In the genomic region with DNA sequence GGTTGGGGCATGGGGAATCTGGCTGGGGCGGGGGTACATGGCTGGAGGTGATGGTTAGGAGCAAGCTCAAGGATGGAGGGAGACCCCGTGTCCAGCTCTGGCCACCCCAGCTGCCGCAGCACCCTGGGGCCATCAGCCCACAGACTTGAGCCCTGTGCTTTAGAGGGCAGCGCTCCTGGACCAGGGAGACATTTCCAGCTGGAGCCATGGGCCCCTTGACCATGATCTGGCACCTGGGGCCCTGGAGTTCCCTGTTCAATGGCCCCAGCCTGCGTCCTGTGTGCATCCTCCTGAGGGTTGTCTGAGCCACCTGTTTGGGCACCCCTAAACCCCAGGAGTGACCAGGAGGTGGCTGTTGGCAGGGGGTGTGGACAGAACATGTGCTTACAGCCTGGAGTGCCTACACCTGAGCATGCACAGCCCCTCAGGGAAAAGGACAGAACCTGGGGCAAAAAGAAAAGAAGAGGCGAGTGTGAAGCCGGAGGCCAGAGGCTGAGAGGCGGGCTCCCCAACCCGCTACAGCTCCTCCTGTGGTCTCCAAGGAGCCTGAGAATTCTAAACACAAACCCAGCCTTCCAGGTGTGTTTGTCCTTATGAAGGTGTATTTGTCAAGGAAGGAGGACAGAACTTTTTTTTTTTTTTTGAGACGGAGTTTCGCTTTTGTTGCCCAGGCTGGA, we compare ENCODE assay signal across 12 cellular contexts.
A peak's percentile ranks its signal among the peaks of the same experiment; 100 is the strongest.
DNase-seq lines count a peak whose midpoint lies in the region; TF ChIP-seq lines count a peak whose summit lies in the region.
"Had no signal": no experiment of that assay in that cellular context is flagged by ENCODE, and none has a peak within 500 bp of the region (broad histone marks: within the 10 kb centered on the region; RNA-seq: fewer than 3 reads in every experiment).

No MANE protein-coding gene starts in this region.

- H3K4me1 Mint-ChIP-seq in MCF 10A (ENCODE audit: insufficient read depth, unreplicated experiment): peaks cover 58% of the 10 kb centered on the region
- H3K4me1 Mint-ChIP-seq in activated T-helper 2 cell treated with anti-CD3 and anti-CD28 coated beads, Interferon-gamma antibody, Interleukin-2, Interleukin-4, amounts not matched to agents 10 μg/mL and 5 μg/mL and 100 μg/mL, durations not matched to agents 14 hours and 24 hours and 36 hours (ENCODE audit: low read depth): peaks cover 36% of the 10 kb centered on the region

- H3K79me2 ChIP-seq in osteoblast (ENCODE audit: insufficient read depth, low read length): peaks cover 26% of the 10 kb centered on the region

- no peak overlapping the region for H3K4me2 ChIP-seq in osteoblast (ENCODE audit: insufficient read depth, low read length)

- CTCF ChIA-PET in MCF 10A (lab: Yijun Ruan, JAX): interaction anchor here (0.5 to 5.9 kb wide), 6 partner anchors 9 to 362 kb away, joined by 3 to 35 read pairs (median 4); no protein-coding TSS in a partner anchor

- no peak overlapping the region for H3K27ac Mint-ChIP-seq in MCF 10A (ENCODE audit: low read depth, unreplicated experiment)
- no peak overlapping the region for H3K27ac Mint-ChIP-seq in activated T-helper 2 cell treated with anti-CD3 and anti-CD28 coated beads, Interferon-gamma antibody, Interleukin-2, Interleukin-4, amounts not matched to agents 10 μg/mL and 5 μg/mL and 100 μg/mL, durations not matched to agents 14 hours and 24 hours and 36 hours

- TF ChIP-seq CTCF in breast epithelium (IDR thresholded peaks at IDR 0.05): no peak
- TF ChIP-seq CTCF in MCF 10A (IDR thresholded peaks at IDR 0.05; ENCODE audit: unreplicated experiment): no peak
- TF ChIP-seq CTCF in osteoblast (IDR thresholded peaks at IDR 0.05; ENCODE audit: extremely low read depth, low read depth, low read length): no peak
- TF ChIP-seq CTCF in vagina (IDR thresholded peaks at IDR 0.05): no peak

- no peaks in the 10 kb centered on the region for H3K9me3 ChIP-seq in breast epithelium
- H3K9me3 ChIP-seq in osteoblast (ENCODE audit: low read depth, low read length): no peaks in the 10 kb centered on the region
- H3K9me3 ChIP-seq in vagina: no peaks in the 10 kb centered on the region
- H3K9me3 ChIP-seq: MG63 had no signal

- BruUV-seq in MCF 10A (replicated peaks; lab: Mats Ljungman, UMichigan): no TSS peak

- H3K4me3 Mint-ChIP-seq in MCF 10A (ENCODE audit: unreplicated experiment): no peak overlapping the region
- no peak overlapping the region for H3K4me3 Mint-ChIP-seq in activated T-helper 2 cell treated with anti-CD3 and anti-CD28 coated beads, Interferon-gamma antibody, Interleukin-2, Interleukin-4, amounts not matched to agents 10 μg/mL and 5 μg/mL and 100 μg/mL, durations not matched to agents 14 hours and 24 hours and 36 hours (ENCODE audit: low read depth)

- no peaks in the 10 kb centered on the region for H3K27me3 Mint-ChIP-seq in MCF 10A (ENCODE audit: insufficient read depth, unreplicated experiment)
- no peaks in the 10 kb centered on the region for H3K27me3 Mint-ChIP-seq in activated T-helper 2 cell treated with anti-CD3 and anti-CD28 coated beads, Interferon-gamma antibody, Interleukin-2, Interleukin-4, amounts not matched to agents 10 μg/mL and 5 μg/mL and 100 μg/mL, durations not matched to agents 14 hours and 24 hours and 36 hours (ENCODE audit: low read depth)

- peak overlapping the region in 2 of 3 donors; percentile 32 to 67 for H3K4me3 ChIP-seq in breast epithelium
- H3K4me3 ChIP-seq in osteoblast (ENCODE audit: insufficient read depth, low read length): no peak overlapping the region
- H3K4me3 ChIP-seq in vagina: no peak overlapping the region
- H3K4me3 ChIP-seq: lung, MG63 had no signal

- H3K36me3 ChIP-seq in breast epithelium (no peaks in the 10 kb centered on the region), osteoblast (ENCODE audit: insufficient read depth, low read length) (no peaks in the 10 kb centered on the region), vagina (no peaks in the 10 kb centered on the region)

- H2AFZ ChIP-seq in osteoblast (ENCODE audit: low read length): no peak overlapping the region

- H3K27ac ChIP-seq in breast epithelium (peak overlapping the region; percentile 100), epithelial cell of prostate (peak overlapping the region; percentile 84), osteoblast (ENCODE audit: low read depth, low read length) (no peak overlapping the region), vagina (peak overlapping the region; percentile 99)

- H3K9me3 Mint-ChIP-seq in MCF 10A (ENCODE audit: unreplicated experiment): no peaks in the 10 kb centered on the region
- H3K9me3 Mint-ChIP-seq in activated T-helper 2 cell treated with anti-CD3 and anti-CD28 coated beads, Interferon-gamma antibody, Interleukin-2, Interleukin-4, amounts not matched to agents 10 μg/mL and 5 μg/mL and 100 μg/mL, durations not matched to agents 14 hours and 24 hours and 36 hours: no peaks in the 10 kb centered on the region

- H4K20me1 ChIP-seq in osteoblast (ENCODE audit: insufficient read depth, low read length): no peaks in the 10 kb centered on the region

- DNase-seq in breast epithelium (ENCODE audit: low spot score in 2 of 2): peak; percentile 69 to 73
- DNase-seq in MCF 10A (ENCODE audit: unreplicated experiment): no peak
- no peak for DNase-seq in epithelial cell of prostate (ENCODE audit: low read depth, low spot score)
- DNase-seq in osteoblast (ENCODE audit: insufficient read length, low spot score, missing footprints): peak; percentile 63
- no peak for DNase-seq in vagina (ENCODE audit: extremely low spot score in 2 of 2)
- DNase-seq in iPS-NIHi7 (ENCODE audit: extremely low spot score): no peak
- DNase-seq in activated T-helper 2 cell treated with anti-CD3 and anti-CD28 coated beads, Interferon-gamma antibody, Interleukin-2, Interleukin-4, amounts not matched to agents 10 μg/mL and 5 μg/mL and 100 μg/mL, durations not matched to agents 14 hours and 24 hours and 36 hours (ENCODE audit: low spot score): no peak
- no peak for DNase-seq in stimulated activated CD4-positive, alpha-beta T cell treated with anti-CD3 and anti-CD28 coated beads, Interleukin-4, amount 100 ng/mL, for 1 hour
- DNase-seq: MG63; stimulated activated CD4-positive, alpha-beta T cell treated with anti-CD3 and anti-CD28 coated beads, Interleukin-12 subunit alpha, Interleukin-12 subunit beta, amount 100 ng/mL, for 4 hours; T-helper 9 cell had no signal

- TF ChIP-seq POLR2A in breast epithelium (IDR thresholded peaks at IDR 0.05): no peak
- no peak for TF ChIP-seq POLR2A in vagina (IDR thresholded peaks at IDR 0.05)

- intact Hi-C loops in breast epithelium (cut with DNase I; ENCODE audit: low total_unique reads) (no loop called here), MCF 10A (cut with micrococcal nuclease) (no loop called here), vagina (cut with DNase I) (no loop called here)
- intact Hi-C loops in activated T-helper 2 cell treated with anti-CD3 and anti-CD28 coated beads, Interferon-gamma antibody, Interleukin-2, Interleukin-4, amounts not matched to agents 10 μg/mL and 5 μg/mL and 100 μg/mL, durations not matched to agents 14 hours and 24 hours and 36 hours (cut with micrococcal nuclease): no loop called here

- POLR2A ChIA-PET in MCF 10A (lab: Yijun Ruan, JAX): interaction anchor here (0.6 to 6.2 kb wide), 13 partner anchors 10 to 355 kb away, joined by 3 to 155 read pairs (median 11); a partner anchor contains a TSS

- peaks cover 14 to 45% of the 10 kb centered on the region in 2 donors for H3K4me1 ChIP-seq in breast epithelium
- peaks cover 54% of the 10 kb centered on the region for H3K4me1 ChIP-seq in osteoblast (ENCODE audit: insufficient read depth, low read length)
- peaks cover 82% of the 10 kb centered on the region for H3K4me1 ChIP-seq in vagina

- H3K27me3 ChIP-seq in breast epithelium (no peaks in the 10 kb centered on the region), osteoblast (ENCODE audit: insufficient read depth, low read length) (no peaks in the 10 kb centered on the region), vagina (no peaks in the 10 kb centered on the region)
- H3K27me3 ChIP-seq: MG63 had no signal

- peaks cover 18% of the 10 kb centered on the region for H3K36me3 Mint-ChIP-seq in MCF 10A (ENCODE audit: insufficient read depth, unreplicated experiment)
- peaks cover 51% of the 10 kb centered on the region for H3K36me3 Mint-ChIP-seq in activated T-helper 2 cell treated with anti-CD3 and anti-CD28 coated beads, Interferon-gamma antibody, Interleukin-2, Interleukin-4, amounts not matched to agents 10 μg/mL and 5 μg/mL and 100 μg/mL, durations not matched to agents 14 hours and 24 hours and 36 hours (ENCODE audit: low read depth)

Comparison
In these comparisons a context has a peak if more than half of its experiments do, and no peak if none do; other contexts are left out.
1. DNase-seq: peak in breast epithelium (2 of 2) and osteoblast (single experiment); none in MCF 10A (single experiment), epithelial cell of prostate (single experiment), vagina (0 of 2), iPS-NIHi7 (single experiment), activated T-helper 2 cell treated with anti-CD3 and anti-CD28 coated beads, Interferon-gamma antibody, Interleukin-2, Interleukin-4, amounts not matched to agents 10 μg/mL and 5 μg/mL and 100 μg/mL, durations not matched to agents 14 hours and 24 hours and 36 hours (single experiment) and stimulated activated CD4-positive, alpha-beta T cell treated with anti-CD3 and anti-CD28 coated beads, Interleukin-4, amount 100 ng/mL, for 1 hour (single experiment).
2. H3K4me3 ChIP-seq: peak in breast epithelium (2 of 3); none in osteoblast (single experiment) and vagina (0 of 2).